Comparison of ENCODE assay signal across 28 cellular contexts in genomic region chr2:236533343-236533742, GRCh38.
"Had no signal": no experiment of that assay in that cellular context is flagged by ENCODE, and none has a peak within 500 bp of the region (broad histone marks: within the 10 kb centered on the region; RNA-seq: fewer than 3 reads in every experiment).

No MANE protein-coding gene starts in this region.

- ATAC-seq: stimulated activated effector memory CD8-positive, alpha-beta T cell treated with anti-CD3 and anti-CD28 coated beads, Interleukin-12 subunit alpha, Interleukin-12 subunit beta, amount 100 ng/mL, for 72 hours; stimulated activated memory B cell treated with anti-CD40 and anti-IgM and Interleukin-4, amounts not matched to agents 10 μg/mL and 1 μg/mL and 100 μg/mL, for 72 hours; stimulated activated naive B cell treated with anti-CD40 and anti-IgM and Interleukin-4, amounts not matched to agents 10 μg/mL and 1 μg/mL and 100 μg/mL, for 72 hours; stimulated activated naive CD8-positive, alpha-beta T cell treated with anti-CD3 and anti-CD28 coated beads, Interleukin-15, amount 100 ng/mL, for 72 hours; stimulated activated naive CD8-positive, alpha-beta T cell treated with anti-CD3 and anti-CD28 coated beads, Interleukin-15, Interleukin-2, amounts not matched to agents 100 U/mL and 50 U/mL, for 24 hours; upper lobe of right lung had no signal

- DNase-seq: stimulated activated CD4-positive, alpha-beta T cell treated with anti-CD3 and anti-CD28 coated beads, Interleukin-2, amount 100 ng/mL, for 48 hours; stimulated activated CD4-positive, alpha-beta T cell treated with anti-CD3 and anti-CD28 coated beads, Interleukin-4, amount 100 ng/mL, for 1 hour; stimulated activated CD4-positive, alpha-beta T cell treated with anti-CD3 and anti-CD28 coated beads, Interleukin-4, amount 100 ng/mL, for 24 hours; stimulated activated CD4-positive, alpha-beta T cell treated with anti-CD3 and anti-CD28 coated beads, Interleukin-4, amount 100 ng/mL, for 4 hours; stimulated activated CD8-positive, alpha-beta memory T cell treated with anti-CD3 and anti-CD28 coated beads, Interleukin-4, amount 100 ng/mL, for 48 hours; stimulated activated naive B cell treated with anti-CD40 and anti-IgM and Interleukin-4, amounts not matched to agents 10 μg/mL and 1 μg/mL and 100 μg/mL, for 72 hours; stimulated activated naive CD4-positive, alpha-beta T cell; stimulated activated naive CD4-positive, alpha-beta T cell treated with Interleukin-2 at 50 U/mL for 16 hours; stimulated activated naive CD8-positive, alpha-beta T cell treated with anti-CD3 and anti-CD28 coated beads, Interleukin-15, amount 100 ng/mL, for 72 hours; stimulated activated naive CD8-positive, alpha-beta T cell treated with anti-CD3 and anti-CD28 coated beads, Interleukin-15, Interleukin-2, amounts not matched to agents 100 U/mL and 50 U/mL, for 24 hours; stomach; substantia nigra; testis; thyroid gland; tibial artery; transverse colon; trophoblast cell; upper lobe of left lung; upper lobe of right lung; uterus had no signal

- H3K27ac Mint-ChIP-seq: stimulated activated effector memory CD8-positive, alpha-beta T cell treated with anti-CD3 and anti-CD28 coated beads, Interleukin-12 subunit alpha, Interleukin-12 subunit beta, amount 100 ng/mL, for 72 hours; stimulated activated memory B cell treated with anti-CD40 and anti-IgM and Interleukin-4, amounts not matched to agents 10 μg/mL and 1 μg/mL and 100 μg/mL, for 72 hours; stimulated activated naive B cell treated with anti-CD40 and anti-IgM and Interleukin-4, amounts not matched to agents 10 μg/mL and 1 μg/mL and 100 μg/mL, for 72 hours; stimulated activated naive CD8-positive, alpha-beta T cell treated with anti-CD3 and anti-CD28 coated beads, Interleukin-15, amount 100 ng/mL, for 72 hours; stimulated activated naive CD8-positive, alpha-beta T cell treated with anti-CD3 and anti-CD28 coated beads, Interleukin-15, Interleukin-2, amounts not matched to agents 100 ng/mL and 50 ng/mL, for 24 hours; type B pancreatic cell had no signal

- H3K9me3 Mint-ChIP-seq: stimulated activated effector memory CD8-positive, alpha-beta T cell treated with anti-CD3 and anti-CD28 coated beads, Interleukin-12 subunit alpha, Interleukin-12 subunit beta, amount 100 ng/mL, for 72 hours; stimulated activated memory B cell treated with anti-CD40 and anti-IgM and Interleukin-4, amounts not matched to agents 10 μg/mL and 1 μg/mL and 100 μg/mL, for 72 hours; stimulated activated naive B cell treated with anti-CD40 and anti-IgM and Interleukin-4, amounts not matched to agents 10 μg/mL and 1 μg/mL and 100 μg/mL, for 72 hours; stimulated activated naive CD8-positive, alpha-beta T cell treated with anti-CD3 and anti-CD28 coated beads, Interleukin-15, amount 100 ng/mL, for 72 hours; stimulated activated naive CD8-positive, alpha-beta T cell treated with anti-CD3 and anti-CD28 coated beads, Interleukin-15, Interleukin-2, amounts not matched to agents 100 ng/mL and 50 ng/mL, for 24 hours; type B pancreatic cell had no signal

- H3K36me3 ChIP-seq: stomach, suprapubic skin, thoracic aorta, thyroid gland, tibial artery, tibial nerve, transverse colon, upper lobe of left lung, upper lobe of right lung, uterus, vagina had no signal

- H3K27me3 Mint-ChIP-seq: stimulated activated memory B cell treated with anti-CD40 and anti-IgM and Interleukin-4, amounts not matched to agents 10 μg/mL and 1 μg/mL and 100 μg/mL, for 72 hours; stimulated activated naive CD8-positive, alpha-beta T cell treated with anti-CD3 and anti-CD28 coated beads, Interleukin-15, amount 100 ng/mL, for 72 hours; stimulated activated naive CD8-positive, alpha-beta T cell treated with anti-CD3 and anti-CD28 coated beads, Interleukin-15, Interleukin-2, amounts not matched to agents 100 ng/mL and 50 ng/mL, for 24 hours had no signal

- H3K27ac ChIP-seq: stomach, suprapubic skin, testis, thoracic aorta, thyroid gland, tibial artery, tibial nerve, transverse colon, upper lobe of left lung, upper lobe of right lung, uterus, vagina had no signal

- H3K4me1 ChIP-seq: suprapubic skin, thyroid gland, transverse colon, upper lobe of left lung, upper lobe of right lung, uterus, vagina had no signal

- H3K4me3 ChIP-seq: stomach, suprapubic skin, testis, thoracic aorta, thyroid gland, tibial artery, tibial nerve, transverse colon, upper lobe of left lung, upper lobe of right lung, uterus, vagina had no signal

- H3K4me3 Mint-ChIP-seq: stimulated activated effector memory CD8-positive, alpha-beta T cell treated with anti-CD3 and anti-CD28 coated beads, Interleukin-12 subunit alpha, Interleukin-12 subunit beta, amount 100 ng/mL, for 72 hours; stimulated activated memory B cell treated with anti-CD40 and anti-IgM and Interleukin-4, amounts not matched to agents 10 μg/mL and 1 μg/mL and 100 μg/mL, for 72 hours; stimulated activated naive B cell treated with anti-CD40 and anti-IgM and Interleukin-4, amounts not matched to agents 10 μg/mL and 1 μg/mL and 100 μg/mL, for 72 hours; stimulated activated naive CD8-positive, alpha-beta T cell treated with anti-CD3 and anti-CD28 coated beads, Interleukin-15, amount 100 ng/mL, for 72 hours; stimulated activated naive CD8-positive, alpha-beta T cell treated with anti-CD3 and anti-CD28 coated beads, Interleukin-15, Interleukin-2, amounts not matched to agents 100 ng/mL and 50 ng/mL, for 24 hours; type B pancreatic cell had no signal

- H3K9me3 ChIP-seq: stomach, suprapubic skin, testis, thoracic aorta, thyroid gland, tibial artery, tibial nerve, transverse colon, upper lobe of left lung, upper lobe of right lung, uterus, vagina had no signal

- H3K36me3 Mint-ChIP-seq: stimulated activated effector memory CD8-positive, alpha-beta T cell treated with anti-CD3 and anti-CD28 coated beads, Interleukin-12 subunit alpha, Interleukin-12 subunit beta, amount 100 ng/mL, for 72 hours; stimulated activated memory B cell treated with anti-CD40 and anti-IgM and Interleukin-4, amounts not matched to agents 10 μg/mL and 1 μg/mL and 100 μg/mL, for 72 hours; stimulated activated naive B cell treated with anti-CD40 and anti-IgM and Interleukin-4, amounts not matched to agents 10 μg/mL and 1 μg/mL and 100 μg/mL, for 72 hours; type B pancreatic cell had no signal

- H3K27me3 ChIP-seq: stomach, suprapubic skin, testis, thyroid gland, tibial artery, tibial nerve, transverse colon, upper lobe of left lung, upper lobe of right lung, uterus, vagina had no signal
